1 cellular context compared by ENCODE assay signal in the genomic region with DNA sequence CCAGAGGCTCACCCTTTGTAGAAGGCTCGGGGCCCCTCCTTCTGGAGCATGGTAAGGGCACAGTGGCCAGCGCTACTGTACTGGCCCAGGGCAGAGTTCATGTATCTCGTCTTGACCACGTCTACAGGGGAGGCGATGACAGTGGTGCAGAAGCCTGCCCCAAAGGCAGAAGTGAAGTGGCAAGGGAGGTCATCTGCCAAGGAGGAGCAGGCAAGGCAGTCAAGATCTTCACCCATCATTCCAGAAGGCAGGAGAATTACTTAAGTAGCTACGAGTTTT.
TF ChIP-seq lines count a peak whose summit lies in the region.

No MANE protein-coding gene starts in this region.

TF ChIP-seq in SK-N-SH, 30 proteins besides CTCF, POLR2A, EP300 and RAD21 (continued from another document):
- TF ChIP-seq, protein P1, sequence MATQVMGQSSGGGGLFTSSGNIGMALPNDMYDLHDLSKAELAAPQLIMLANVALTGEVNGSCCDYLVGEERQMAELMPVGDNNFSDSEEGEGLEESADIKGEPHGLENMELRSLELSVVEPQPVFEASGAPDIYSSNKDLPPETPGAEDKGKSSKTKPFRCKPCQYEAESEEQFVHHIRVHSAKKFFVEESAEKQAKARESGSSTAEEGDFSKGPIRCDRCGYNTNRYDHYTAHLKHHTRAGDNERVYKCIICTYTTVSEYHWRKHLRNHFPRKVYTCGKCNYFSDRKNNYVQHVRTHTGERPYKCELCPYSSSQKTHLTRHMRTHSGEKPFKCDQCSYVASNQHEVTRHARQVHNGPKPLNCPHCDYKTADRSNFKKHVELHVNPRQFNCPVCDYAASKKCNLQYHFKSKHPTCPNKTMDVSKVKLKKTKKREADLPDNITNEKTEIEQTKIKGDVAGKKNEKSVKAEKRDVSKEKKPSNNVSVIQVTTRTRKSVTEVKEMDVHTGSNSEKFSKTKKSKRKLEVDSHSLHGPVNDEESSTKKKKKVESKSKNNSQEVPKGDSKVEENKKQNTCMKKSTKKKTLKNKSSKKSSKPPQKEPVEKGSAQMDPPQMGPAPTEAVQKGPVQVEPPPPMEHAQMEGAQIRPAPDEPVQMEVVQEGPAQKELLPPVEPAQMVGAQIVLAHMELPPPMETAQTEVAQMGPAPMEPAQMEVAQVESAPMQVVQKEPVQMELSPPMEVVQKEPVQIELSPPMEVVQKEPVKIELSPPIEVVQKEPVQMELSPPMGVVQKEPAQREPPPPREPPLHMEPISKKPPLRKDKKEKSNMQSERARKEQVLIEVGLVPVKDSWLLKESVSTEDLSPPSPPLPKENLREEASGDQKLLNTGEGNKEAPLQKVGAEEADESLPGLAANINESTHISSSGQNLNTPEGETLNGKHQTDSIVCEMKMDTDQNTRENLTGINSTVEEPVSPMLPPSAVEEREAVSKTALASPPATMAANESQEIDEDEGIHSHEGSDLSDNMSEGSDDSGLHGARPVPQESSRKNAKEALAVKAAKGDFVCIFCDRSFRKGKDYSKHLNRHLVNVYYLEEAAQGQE (IDR thresholded peaks at IDR 0.05; ENCODE audit: low read depth, low read length), result no peak
